Comparison of ENCODE assay signal across 1 cellular context in genomic region chr3:120102232-120102631, GRCh38.
TF ChIP-seq lines count a peak whose summit lies in the region.

No MANE protein-coding gene starts in this region.

TF ChIP-seq in GM12878, 131 proteins besides CTCF, POLR2A, EP300 and RAD21:
- TF ChIP-seq TCF7 (IDR thresholded peaks at IDR 0.05; ENCODE audit: borderline replicate concordance) (no peak), LARP7 (IDR thresholded peaks at IDR 0.05) (no peak), ZNF24 (IDR thresholded peaks at IDR 0.05) (no peak), MLLT1 (IDR thresholded peaks at IDR 0.05) (no peak), NRF1 (conservative IDR thresholded peaks at IDR 0.05; ENCODE audit: low read depth, low read length) (no peak), PML (IDR thresholded peaks at IDR 0.05; ENCODE audit: low read length) (no peak), RBBP5 (conservative IDR thresholded peaks at IDR 0.05) (no peak), NFXL1 (IDR thresholded peaks at IDR 0.05; ENCODE audit: borderline replicate concordance) (no peak), ZBTB4 (CRISPR knock-in tag; IDR thresholded peaks at IDR 0.05) (no peak), ESRRA (IDR thresholded peaks at IDR 0.05; ENCODE audit: low read length) (no peak), NKRF (conservative IDR thresholded peaks at IDR 0.05) (no peak), SMC3 (IDR thresholded peaks at IDR 0.05; ENCODE audit: borderline replicate concordance, low read length) (no peak), CBX5 (IDR thresholded peaks at IDR 0.05; ENCODE audit: low read depth) (no peak), JUND (IDR thresholded peaks at IDR 0.05; ENCODE audit: low read depth, low read length) (no peak)
- TF ChIP-seq, protein P1, sequence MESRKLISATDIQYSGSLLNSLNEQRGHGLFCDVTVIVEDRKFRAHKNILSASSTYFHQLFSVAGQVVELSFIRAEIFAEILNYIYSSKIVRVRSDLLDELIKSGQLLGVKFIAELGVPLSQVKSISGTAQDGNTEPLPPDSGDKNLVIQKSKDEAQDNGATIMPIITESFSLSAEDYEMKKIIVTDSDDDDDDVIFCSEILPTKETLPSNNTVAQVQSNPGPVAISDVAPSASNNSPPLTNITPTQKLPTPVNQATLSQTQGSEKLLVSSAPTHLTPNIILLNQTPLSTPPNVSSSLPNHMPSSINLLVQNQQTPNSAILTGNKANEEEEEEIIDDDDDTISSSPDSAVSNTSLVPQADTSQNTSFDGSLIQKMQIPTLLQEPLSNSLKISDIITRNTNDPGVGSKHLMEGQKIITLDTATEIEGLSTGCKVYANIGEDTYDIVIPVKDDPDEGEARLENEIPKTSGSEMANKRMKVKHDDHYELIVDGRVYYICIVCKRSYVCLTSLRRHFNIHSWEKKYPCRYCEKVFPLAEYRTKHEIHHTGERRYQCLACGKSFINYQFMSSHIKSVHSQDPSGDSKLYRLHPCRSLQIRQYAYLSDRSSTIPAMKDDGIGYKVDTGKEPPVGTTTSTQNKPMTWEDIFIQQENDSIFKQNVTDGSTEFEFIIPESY (IDR thresholded peaks at IDR 0.05) = no peak
